8 cellular contexts compared by ENCODE assay signal in genomic region chr3:49295489-49296058, GRCh38. TPM values are rescaled to one million over a fixed set of nuclear protein-coding genes. Genes with fewer than 3 reads are reported as not detected.
DNase-seq lines count a peak whose midpoint lies in the region; ATAC-seq and TF ChIP-seq lines count a peak whose summit lies in the region.

No MANE protein-coding gene starts in this region.

- peak; percentile 65 for TF ChIP-seq CTCF in AG04450 (IDR thresholded peaks at IDR 0.05; ENCODE audit: low read depth, low read length)
- TF ChIP-seq CTCF in GM12873 (IDR thresholded peaks at IDR 0.05; ENCODE audit: insufficient read depth, low read depth, low read length, missing control alignments), result peak; percentile 64
- TF ChIP-seq CTCF in colonic mucosa (IDR thresholded peaks at IDR 0.05), result peak; percentile 52

- no peaks in the 10 kb centered on the region for H3K4me1 ChIP-seq in colonic mucosa
- H3K4me1 ChIP-seq in naive thymus-derived CD4-positive, alpha-beta T cell (ENCODE audit: control insufficient read depth in 2 of 2, insufficient read depth in 2 of 2, low read length in 2 of 2), result no peaks in the 10 kb centered on the region

- peaks cover 0 to 7% (median 3%) of the 10 kb centered on the region in 7 donors for H3K4me1 Mint-ChIP-seq in naive thymus-derived CD4-positive, alpha-beta T cell

- H3K9ac ChIP-seq in colonic mucosa (ENCODE audit: low read depth in 2 of 2, low read length in 2 of 2), result no peak overlapping the region

- H3K27ac ChIP-seq in AG04450 (ENCODE audit: low read depth, low read length) (no peak overlapping the region), colonic mucosa (no peak overlapping the region)
- no peak overlapping the region for H3K27ac ChIP-seq in naive thymus-derived CD4-positive, alpha-beta T cell (ENCODE audit: low read depth, low read length)

- DNase-seq in AG04450 (ENCODE audit: low read depth, low spot score), result peak; percentile 10
- peak; percentile 24 for DNase-seq in SKM-1 (lab: John Stamatoyannopoulos, UW; ENCODE audit: unreplicated experiment)
- no peak for DNase-seq in colonic mucosa
- peak in 7 of 9 donors; percentile 32 to 53 (median 48) for DNase-seq in naive thymus-derived CD4-positive, alpha-beta T cell
- no peak for DNase-seq in NCI-H187 treated with DMSO at 0.1 percent for 48 hours (lab: John Stamatoyannopoulos, UW)

- peaks cover 0 to 49% (median 31%) of the 10 kb centered on the region in 5 donors for H3K36me3 Mint-ChIP-seq in naive thymus-derived CD4-positive, alpha-beta T cell

- H3K27me3 Mint-ChIP-seq in naive thymus-derived CD4-positive, alpha-beta T cell, result no peaks in the 10 kb centered on the region

- peaks cover 0 to 3% (median 0%) of the 10 kb centered on the region in 11 donors for H3K9me3 Mint-ChIP-seq in naive thymus-derived CD4-positive, alpha-beta T cell

- no peak overlapping the region for H3K4me3 ChIP-seq in AG04450 (ENCODE audit: low read depth, low read length)
- no peak overlapping the region for H3K4me3 ChIP-seq in colonic mucosa
- no peak overlapping the region for H3K4me3 ChIP-seq in naive thymus-derived CD4-positive, alpha-beta T cell (ENCODE audit: low read length)

- H3K4me3 Mint-ChIP-seq in naive thymus-derived CD4-positive, alpha-beta T cell, result peak overlapping the region in 1 of 10 donors; percentile 19

- H3K9me3 ChIP-seq in AG04450 (ENCODE audit: control insufficient read depth, insufficient read depth, low read length) (no peaks in the 10 kb centered on the region), colonic mucosa (no peaks in the 10 kb centered on the region)
- no peaks in the 10 kb centered on the region for H3K9me3 ChIP-seq in naive thymus-derived CD4-positive, alpha-beta T cell (ENCODE audit: control insufficient read depth in 2 of 3, low read length in 3 of 3)

- POLR2A ChIA-PET in AG04450 (lab: Yijun Ruan, JAX), result no interaction called here
- POLR2A ChIA-PET in naive thymus-derived CD4-positive, alpha-beta T cell (lab: Charles Lee), result interaction anchor here (1.8 kb wide), 1 partner anchor 45 kb away, joined by 4 read pairs; the partner anchor contains the start of gene USP4

- no peaks in the 10 kb centered on the region for H3K27me3 ChIP-seq in AG04450 (ENCODE audit: control insufficient read depth, insufficient read depth, low read length)
- no peaks in the 10 kb centered on the region for H3K27me3 ChIP-seq in colonic mucosa
- H3K27me3 ChIP-seq in naive thymus-derived CD4-positive, alpha-beta T cell (ENCODE audit: control insufficient read depth in 2 of 2, insufficient read depth in 2 of 2, low read length in 2 of 2), result no peaks in the 10 kb centered on the region

- H3K36me3 ChIP-seq in colonic mucosa, result peaks cover 35% of the 10 kb centered on the region
- peaks cover 27 to 86% (median 37%) of the 10 kb centered on the region in 3 experiments for H3K36me3 ChIP-seq in naive thymus-derived CD4-positive, alpha-beta T cell (ENCODE audit: control insufficient read depth in 2 of 3, insufficient read depth in 3 of 3, low read length in 3 of 3)

- peak; percentile 80 for ATAC-seq in naive thymus-derived CD4-positive, alpha-beta T cell
- ATAC-seq in GM21723 (IDR thresholded peaks at IDR 0.05; ENCODE audit: unreplicated experiment) (no peak), HG03521 (IDR thresholded peaks at IDR 0.05; ENCODE audit: unreplicated experiment) (no peak)

- H3K27ac Mint-ChIP-seq in naive thymus-derived CD4-positive, alpha-beta T cell, result peak overlapping the region; percentile 16 to 84 (median 42)

- CTCF ChIA-PET in AG04450 (lab: Charles Lee), result interaction anchor here (0.9 kb wide), 1 partner anchor 154 kb away, joined by 5 read pairs; no protein-coding TSS in a partner anchor
- CTCF ChIA-PET in naive thymus-derived CD4-positive, alpha-beta T cell (lab: Charles Lee), result interaction anchor here (0.8 to 3.3 kb wide), 2 partner anchors 154 to 155 kb away, joined by 3 to 14 read pairs; no protein-coding TSS in a partner anchor

- intact Hi-C loops in colonic mucosa (cut with DNase I), result loop anchor here (5.0 kb wide), 1 partner anchor 152 kb away; no protein-coding TSS in a partner anchor
- intact Hi-C loops in naive thymus-derived CD4-positive, alpha-beta T cell (cut with micrococcal nuclease), result loop anchor here (1.0 kb wide), 3 partner anchors 45 to 154 kb away; partner anchors contain the start of genes KLHDC8B (in 1 of the 2) and USP4 (in 1 of the 2)

RNA-seq across cellular contexts. Expression of gene C3orf62, which starts 18.5 kb away (rescaled TPM):
- 2.3 TPM in 2 replicates for polyA plus RNA-seq in AG04450 (2011; rRNA removed)
- 1.8 and 2.8 TPM in 2 replicates for polyA minus RNA-seq in AG04450 (2011; rRNA and poly(A)+ RNA removed)
- total RNA-seq in colonic mucosa, result 1 to 10 TPM; 3.1 to 4.2 TPM
- 10 to 100 TPM in 4 of 5 experiments, 1 to 10 TPM in 1; 8.6 to 14.5 (median 10.9) TPM for total RNA-seq in naive thymus-derived CD4-positive, alpha-beta T cell
- 1 to 10 TPM; 1.3 to 2.3 TPM for polyA plus RNA-seq in naive thymus-derived CD4-positive, alpha-beta T cell

RNA-seq across cellular contexts. Expression of gene USP4, which starts 44.3 kb away (rescaled TPM):
- polyA plus RNA-seq in AG04450 (2011; rRNA removed), result 78.4 and 80.4 TPM in 2 replicates
- 92.7 and 104 TPM in 2 replicates for polyA minus RNA-seq in AG04450 (2011; rRNA and poly(A)+ RNA removed)
- total RNA-seq in colonic mucosa, result 10 to 100 TPM; 40.5 to 43.9 TPM
- 100 to 1,000 TPM in 4 of 5 experiments, 10 to 100 TPM in 1; 98.3 to 135 (median 109) TPM for total RNA-seq in naive thymus-derived CD4-positive, alpha-beta T cell
- 10 to 100 TPM; 54.6 to 82.5 TPM for polyA plus RNA-seq in naive thymus-derived CD4-positive, alpha-beta T cell

Comparison
In these comparisons a context has a peak if more than half of its experiments do, and no peak if none do; other contexts are left out.
1. DNase-seq: peak in AG04450 (single experiment), SKM-1 (single experiment) and naive thymus-derived CD4-positive, alpha-beta T cell (7 of 9); none in colonic mucosa (single experiment) and NCI-H187 treated with DMSO at 0.1 percent for 48 hours (single experiment).
2. Peak in every context shown above with its lines, with median percentiles within 50 percentile points of each other: CTCF ChIP-seq.